In genomic region chr14:100688598-100689499, GRCh38 we compare ENCODE assay signal across 14 cellular contexts. TPM values are rescaled to one million over a fixed set of nuclear protein-coding genes. Genes with fewer than 3 reads are reported as not detected.
DNase-seq lines count a peak whose midpoint lies in the region; ATAC-seq, FAIRE-seq and TF ChIP-seq lines count a peak whose summit lies in the region.
"Had no signal": no experiment of that assay in that cellular context is flagged by ENCODE, and none has a peak within 500 bp of the region (broad histone marks: within the 10 kb centered on the region; RNA-seq: fewer than 3 reads in every experiment).

No MANE protein-coding gene starts in this region.

- intact Hi-C loops in HepG2 (cut with micrococcal nuclease; ENCODE audit: unreplicated experiment): no loop called here
- intact Hi-C loops in right lobe of liver (cut with DNase I): no loop called here
- intact Hi-C loops in ovary (cut with DNase I): no loop called here

- WGBS in HepG2 (ENCODE audit: low lambda C conversion rate): 64% methylated on average over 17 of the region's 26 CpGs
- WGBS in right lobe of liver (ENCODE audit: insufficient coverage, low coverage, low lambda C conversion rate, missing lambda C conversion rate): 63% methylated on average over 12 of the region's 26 CpGs
- WGBS in ovary, 3 donors: 60 to 67% (median 63%) methylated on average over 22 to 26 of the region's 26 CpGs

- no peaks in the 10 kb centered on the region for H3K27me3 ChIP-seq in HepG2 (ENCODE audit: control insufficient read depth in 1 of 2, insufficient read depth in 2 of 2, low read length in 2 of 2)
- no peaks in the 10 kb centered on the region for H3K27me3 ChIP-seq in right lobe of liver
- no peaks in the 10 kb centered on the region for H3K27me3 ChIP-seq in foreskin keratinocyte
- H3K27me3 ChIP-seq in ovary: no peaks in the 10 kb centered on the region
- H3K27me3 ChIP-seq in MM.1S (replicated peaks; ENCODE audit: insufficient read depth, low read length): peaks cover 34% of the 10 kb centered on the region
- H3K27me3 ChIP-seq: cardiac muscle cell had no signal

- in situ Hi-C loops in HepG2 (cut with HindIII; ENCODE audit: extremely low pct_ligation_motif_present, low pct_unique_long_range_greater_than_20kb): no loop called here

- H2AFZ ChIP-seq in HepG2 (ENCODE audit: low read length): no peak overlapping the region
- no peak overlapping the region for H2AFZ ChIP-seq in MM.1S (ENCODE audit: low read length)

- POLR2A ChIA-PET in HepG2 (lab: Yijun Ruan, JAX): interaction anchor here (1.0 kb wide), 1 partner anchor 128 kb away, joined by 3 read pairs; no protein-coding TSS in a partner anchor

- TF ChIP-seq POLR2A in HepG2 (IDR thresholded peaks at IDR 0.05; ENCODE audit: insufficient read depth in 1 of 2, low read depth in 2 of 2, low read length in 2 of 2) (no peak), right lobe of liver (IDR thresholded peaks at IDR 0.05) (no peak), ovary (IDR thresholded peaks at IDR 0.05) (no peak)

- BruUV-seq in HepG2 (replicated peaks; lab: Mats Ljungman, UMichigan): no TSS peak

- TF ChIP-seq EP300 in HepG2 (IDR thresholded peaks at IDR 0.05; ENCODE audit: low read depth in 2 of 2, low read length in 2 of 2) (no peak), HepG2 (CRISPR knock-in tag; IDR thresholded peaks at IDR 0.05; ENCODE audit: borderline replicate concordance) (no peak), ovary (IDR thresholded peaks at IDR 0.05) (no peak)

- H3K9ac ChIP-seq in HepG2 (ENCODE audit: insufficient read depth, low read depth, low read length) (no peak overlapping the region), MM.1S (ENCODE audit: low read length) (no peak overlapping the region)

- no peaks in the 10 kb centered on the region for H3K79me2 ChIP-seq in HepG2 (ENCODE audit: insufficient read depth, low read length)
- H3K79me2 ChIP-seq in MM.1S (ENCODE audit: low read length): no peaks in the 10 kb centered on the region

- H3K4me2 ChIP-seq in HepG2 (ENCODE audit: low read depth, low read length) (peak overlapping the region; percentile 29; the same call in 1 of the 2 replicates), MM.1S (ENCODE audit: low read depth, low read length) (no peak overlapping the region)

- H3K4me1 ChIP-seq in HepG2 (ENCODE audit: insufficient read depth, low read length) (peaks cover 65% of the 10 kb centered on the region), right lobe of liver (no peaks in the 10 kb centered on the region), foreskin keratinocyte (peaks cover 14% of the 10 kb centered on the region), ovary (ENCODE audit: insufficient read depth) (peaks cover 5% of the 10 kb centered on the region), MM.1S (ENCODE audit: low read length) (no peaks in the 10 kb centered on the region)

- no peak for FAIRE-seq in HepG2 (lab: Jason Lieb, UNC)
- FAIRE-seq: frontal cortex had no signal

- H4K20me1 ChIP-seq in HepG2 (ENCODE audit: insufficient read depth, low read length) (no peaks in the 10 kb centered on the region), MM.1S (ENCODE audit: insufficient read depth, low read length) (no peaks in the 10 kb centered on the region)

- no peak for TF ChIP-seq CTCF in HepG2 (CRISPR knock-in tag; IDR thresholded peaks at IDR 0.05)
- TF ChIP-seq CTCF in right lobe of liver (IDR thresholded peaks at IDR 0.05): no peak
- TF ChIP-seq CTCF in foreskin keratinocyte (conservative IDR thresholded peaks at IDR 0.05): no peak
- TF ChIP-seq CTCF in ovary (IDR thresholded peaks at IDR 0.05): no peak
- TF ChIP-seq CTCF in MM.1S (IDR thresholded peaks at IDR 0.05; ENCODE audit: low read length): no peak

- H3K36me3 ChIP-seq in HepG2 (replicated peaks in 1 of 2; ENCODE audit: control insufficient read depth in 1 of 2, insufficient read depth in 2 of 2, low read length in 2 of 2) (no peaks in the 10 kb centered on the region), right lobe of liver (no peaks in the 10 kb centered on the region), ovary (no peaks in the 10 kb centered on the region), MM.1S (replicated peaks; ENCODE audit: insufficient read depth, low read length) (no peaks in the 10 kb centered on the region)
- H3K36me3 ChIP-seq: cardiac muscle cell had no signal

- no peaks in the 10 kb centered on the region for H3K9me2 ChIP-seq in MM.1S (replicated peaks; ENCODE audit: insufficient read depth, low read length)

- ATAC-seq in HepG2 (peak; percentile 15; the same call in 2 of the 3 replicates), right lobe of liver (no peak), foreskin keratinocyte (peak; percentile 37), HG02852 (IDR thresholded peaks at IDR 0.05; ENCODE audit: unreplicated experiment) (no peak)

- DNase-seq in HepG2 (ENCODE audit: low spot score) (no peak), right lobe of liver (no peak), SW480 (ENCODE audit: low spot score) (peak; percentile 33), foreskin keratinocyte (peak in 1 of 2 donors; percentile 61), ovary (no peak), MM.1S (no peak)
- no peak for DNase-seq in stimulated activated CD4-positive, alpha-beta T cell treated with anti-CD3 and anti-CD28 coated beads, Interleukin-4, amount 100 ng/mL, for 24 hours
- DNase-seq: NCI-H510A treated with DMSO at 0.1 percent for 48 hours had no signal

- H3K27ac ChIP-seq in HepG2 (ENCODE audit: extremely low read length, insufficient read depth, low read length) (no peak overlapping the region), right lobe of liver (no peak overlapping the region), foreskin keratinocyte (no peak overlapping the region), ovary (no peak overlapping the region), MM.1S (ENCODE audit: low read length) (no peak overlapping the region)
- H3K27ac ChIP-seq: cardiac muscle cell, skin epidermis had no signal

- CTCF ChIA-PET in HepG2 (lab: Yijun Ruan, JAX; ENCODE audit: low intra/inter-chr PET ratio, low total read pairs): no interaction called here

- H3K4me3 ChIP-seq in HepG2 (replicated peaks in 1 of 3; ENCODE audit: insufficient read depth in 1 of 3, low read depth in 2 of 3, low read length in 3 of 3) (no peak overlapping the region), right lobe of liver (no peak overlapping the region), ovary (no peak overlapping the region), MM.1S (ENCODE audit: low read length) (no peak overlapping the region)
- H3K4me3 ChIP-seq: cardiac muscle cell, lung, skin epidermis had no signal

- H3K9me3 ChIP-seq in HepG2 (ENCODE audit: low read length) (no peaks in the 10 kb centered on the region), right lobe of liver (no peaks in the 10 kb centered on the region), ovary (no peaks in the 10 kb centered on the region), MM.1S (replicated peaks; ENCODE audit: insufficient read depth, low read length) (no peaks in the 10 kb centered on the region)

- no peaks in the 10 kb centered on the region for H3F3A ChIP-seq in MM.1S (ENCODE audit: insufficient read depth, low read length)

- no peak for TF ChIP-seq RAD21 in HepG2 (CRISPR knock-in tag; IDR thresholded peaks at IDR 0.05)

TF ChIP-seq in HepG2, 621 proteins besides CTCF, POLR2A, EP300 and RAD21 (continues in another document):
- TF ChIP-seq SETDB1 (CRISPR knock-in tag; IDR thresholded peaks at IDR 0.05; ENCODE audit: borderline replicate concordance) (no peak), PHF5A (CRISPR knock-in tag; IDR thresholded peaks at IDR 0.05; ENCODE audit: low read depth, unreplicated experiment) (no peak), ZNF251 (CRISPR knock-in tag; IDR thresholded peaks at IDR 0.05) (no peak), TCF7L2 (IDR thresholded peaks at IDR 0.05; ENCODE audit: low read depth, low read length) (no peak), SOX13 (IDR thresholded peaks at IDR 0.05) (no peak), SOX13 (CRISPR knock-in tag; conservative IDR thresholded peaks at IDR 0.05 in 1 of 2, IDR thresholded peaks at IDR 0.05 in 1 of 2) (0 out of 4 replicates have a peak, but pooled peaks of 1 of the 2 experiments have one; percentile 9)

RNA-seq across cellular contexts. Expression of gene DLK1, which starts 37.8 kb away (rescaled TPM):
- 48.2 and 95.5 TPM in 2 replicates for total RNA-seq in HepG2 (2016; rRNA removed; fragmentation: Illumina TruSeq; extraction: Trizol)
- total RNA-seq in HepG2 (2016; cell fraction: cytosol; rRNA removed; fragmentation: Illumina TruSeq; extraction: Trizol; ENCODE audit: low read depth): 20.1 and 21.5 TPM in 2 replicates
- total RNA-seq in HepG2 (2016; cell fraction: insoluble cytoplasmic fraction; rRNA removed; fragmentation: Illumina TruSeq; extraction: Trizol): 42.8 and 103 TPM in 2 replicates
- total RNA-seq in HepG2 (2016; cell fraction: membrane; rRNA removed; fragmentation: Illumina TruSeq; extraction: Trizol): 36.0 and 50.6 TPM in 2 replicates
- 89.0 and 105 TPM in 2 replicates for total RNA-seq in HepG2 (2016; cell fraction: nucleus; rRNA removed; fragmentation: Illumina TruSeq; extraction: Trizol)
- 312 and 395 TPM in 2 replicates for polyA plus RNA-seq in HepG2 (2011; rRNA removed)
- polyA plus RNA-seq in HepG2 (2011; cell fraction: cytosol; rRNA removed): 265 and 361 TPM in 2 replicates
- 341 and 399 TPM in 2 replicates for polyA plus RNA-seq in HepG2 (2011; cell fraction: nucleus; rRNA removed)
- 757 and 768 TPM in 2 replicates for polyA plus RNA-seq in HepG2 (2012)
- polyA plus RNA-seq in HepG2 (2016; cell fraction: cytosol; fragmentation: Illumina TruSeq; extraction: Trizol; ENCODE audit: low read depth): 47.2 and 71.3 TPM in 2 replicates
- polyA plus RNA-seq in HepG2 (2016; cell fraction: insoluble cytoplasmic fraction; fragmentation: Illumina TruSeq; extraction: Trizol; ENCODE audit: low read depth): 105 and 121 TPM in 2 replicates
- polyA plus RNA-seq in HepG2 (2016; cell fraction: membrane; fragmentation: Illumina TruSeq; extraction: Trizol; ENCODE audit: low read depth): 59.9 and 79.2 TPM in 2 replicates
- 324 and 361 TPM in 2 replicates for polyA plus RNA-seq in HepG2 (2016; cell fraction: nucleus; fragmentation: Illumina TruSeq; extraction: Trizol; ENCODE audit: insufficient read depth, low read depth)
- polyA minus RNA-seq in HepG2 (2011; rRNA and poly(A)+ RNA removed; ENCODE audit: low replicate concordance): 0.49 and 99.7 TPM in 2 replicates
- 86.7 and 119 TPM in 2 replicates for polyA minus RNA-seq in HepG2 (2011; cell fraction: cytosol; rRNA and poly(A)+ RNA removed)
- polyA minus RNA-seq in HepG2 (2011; cell fraction: nucleus; rRNA and poly(A)+ RNA removed): 18.8 and 31.0 TPM in 2 replicates
- total RNA-seq in right lobe of liver: 10 to 100 TPM in 1 of 6 experiments, 1 to 10 TPM in 2, not detected in 3; 1.7 to 13.4 (median 3.8) TPM
- not detected in 2 replicates for total RNA-seq in foreskin keratinocyte
- not detected in 2 replicates for polyA plus RNA-seq in foreskin keratinocyte
- 1,000 to 10,000 TPM in 2 of 7 donors, 100 to 1,000 TPM in 4, 10 to 100 TPM in 1; 67.0 to 1,875 (median 133) TPM for total RNA-seq in ovary
- polyA plus RNA-seq in ovary: 100 to 1,000 TPM in 1 of 2 donors, 10 to 100 TPM in 1; 34.2 to 101 TPM
- total RNA-seq: frontal cortex had no signal
- polyA plus RNA-seq: IgD-negative memory B cell had no signal

Comparison
In these comparisons a context has a peak if more than half of its experiments do, and no peak if none do; other contexts are left out.
1. ATAC-seq: peak in HepG2 (single experiment) and foreskin keratinocyte (single experiment); none in right lobe of liver (0 of 4) and HG02852 (single experiment).